8 cellular contexts compared by ENCODE assay signal in genomic region chr10:110210663-110211454, GRCh38. TPM values are rescaled to one million over a fixed set of nuclear protein-coding genes. Genes with fewer than 3 reads are reported as not detected.
DNase-seq lines count a peak whose midpoint lies in the region; ATAC-seq and FAIRE-seq lines count a peak whose summit lies in the region.

No MANE protein-coding gene starts in this region.

- H3K4me1 Mint-ChIP-seq in effector memory CD8-positive, alpha-beta T cell (ENCODE audit: low read depth in 2 of 2), result peaks cover 45 to 50% of the 10 kb centered on the region in 2 donors

- DNase-seq in COLO668 (lab: John Stamatoyannopoulos, UW; ENCODE audit: unreplicated experiment) (peak; percentile 86), HTR-8/SVneo (ENCODE audit: insufficient read length, low spot score) (peak; percentile 96), NOMO-1 treated with DMSO at 0.1 percent for 48 hours (lab: John Stamatoyannopoulos, UW; ENCODE audit: unreplicated experiment) (peak; percentile 98), lung microvascular endothelial cell (ENCODE audit: low read depth in 2 of 2) (peak; percentile 97 to 98)
- DNase-seq in activated CD8-positive, alpha-beta memory T cell treated with anti-CD3 and anti-CD28 coated beads for 48 hours (ENCODE audit: low read depth in 2 of 3, low spot score in 2 of 3), result peak; percentile 76 to 93 (median 87)
- DNase-seq in effector memory CD8-positive, alpha-beta T cell, result peak; percentile 89 to 90 (median 89)
- DNase-seq in stimulated activated CD4-positive, alpha-beta T cell treated with anti-CD3 and anti-CD28 coated beads, TNF-alpha, amount 100 ng/mL, for 24 hours (ENCODE audit: low read depth in 3 of 3), result peak; percentile 83 to 91 (median 87)

- peak; percentile 66 for ATAC-seq in GM21390 (IDR thresholded peaks at IDR 0.05; ENCODE audit: unreplicated experiment)
- peak; percentile 55 for ATAC-seq in effector memory CD8-positive, alpha-beta T cell (replicated peaks)

- peak; percentile 66 for FAIRE-seq in HTR-8/SVneo (lab: Jason Lieb, UNC)

- peaks cover 35% of the 10 kb centered on the region for H3K36me3 Mint-ChIP-seq in effector memory CD8-positive, alpha-beta T cell (ENCODE audit: insufficient read depth)

- peak overlapping the region; percentile 85 to 97 for H3K4me3 Mint-ChIP-seq in effector memory CD8-positive, alpha-beta T cell

- H3K9me3 Mint-ChIP-seq in effector memory CD8-positive, alpha-beta T cell, result no peaks in the 10 kb centered on the region

- H3K27me3 Mint-ChIP-seq in effector memory CD8-positive, alpha-beta T cell, result peaks cover 0 to 26% of the 10 kb centered on the region in 2 donors

- H3K27ac Mint-ChIP-seq in effector memory CD8-positive, alpha-beta T cell, result peak overlapping the region; percentile 95 to 98

RNA-seq across cellular contexts. Expression of gene MXI1, which starts 3.5 kb away (rescaled TPM):
- total RNA-seq in lung microvascular endothelial cell, result 5.9 and 12.1 TPM in 2 replicates

Comparison
In these comparisons a context has a peak if more than half of its experiments do, and no peak if none do; other contexts are left out.
1. Peak in every context shown above with its lines: DNase-seq and ATAC-seq.